ENCODE assay signal across 13 cellular contexts in the genomic region with DNA sequence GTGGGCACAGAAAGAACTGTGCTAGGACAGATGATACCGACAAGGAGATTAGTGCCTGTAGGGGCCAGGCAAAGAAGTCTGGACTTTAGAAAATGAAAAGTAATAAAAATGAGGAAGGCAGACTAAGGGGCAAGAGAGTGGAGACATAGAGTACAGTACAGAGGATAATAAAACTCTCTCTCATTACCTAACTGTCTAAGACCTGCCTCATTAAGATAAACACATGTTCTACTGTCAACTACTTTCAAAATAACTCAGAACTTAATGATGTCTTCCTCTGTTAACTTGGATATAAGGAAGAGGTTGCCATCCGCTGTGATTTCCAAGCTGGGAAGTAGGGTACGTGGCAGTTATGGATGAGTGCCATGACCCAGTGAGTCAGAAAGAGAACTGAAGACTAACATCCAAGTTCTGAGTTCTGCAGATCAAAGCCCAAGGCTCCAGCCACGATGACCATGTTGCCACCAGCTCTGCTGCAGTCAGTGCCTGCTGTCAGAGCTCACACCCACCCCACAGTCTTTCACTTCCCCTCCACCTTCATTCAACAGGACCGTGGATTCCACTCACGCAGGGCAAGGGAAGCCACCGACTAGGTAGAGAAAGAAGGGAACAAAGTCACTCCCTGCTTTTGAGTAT.
DNase-seq lines count a peak whose midpoint lies in the region; ATAC-seq and TF ChIP-seq lines count a peak whose summit lies in the region.
"Had no signal": no experiment of that assay in that cellular context is flagged by ENCODE, and none has a peak within 500 bp of the region (broad histone marks: within the 10 kb centered on the region; RNA-seq: fewer than 3 reads in every experiment).

No MANE protein-coding gene starts in this region.

- no peaks in the 10 kb centered on the region for H3K9me3 Mint-ChIP-seq in stimulated activated naive B cell treated with anti-CD40 and anti-IgM and Interleukin-4, amounts not matched to agents 10 μg/mL and 1 μg/mL and 100 μg/mL, for 72 hours
- H3K9me3 Mint-ChIP-seq: activated CD8-positive, alpha-beta T cell treated with anti-CD3 and anti-CD28 coated beads for 36 hours had no signal

- H3K27me3 ChIP-seq in vagina = no peaks in the 10 kb centered on the region
- H3K27me3 ChIP-seq: SJSA1 had no signal

- H3K4me1 Mint-ChIP-seq in stimulated activated naive B cell treated with anti-CD40 and anti-IgM and Interleukin-4, amounts not matched to agents 10 μg/mL and 1 μg/mL and 100 μg/mL, for 72 hours = peaks cover 15 to 22% of the 10 kb centered on the region in 2 donors

- no peak overlapping the region for H3K27ac Mint-ChIP-seq in stimulated activated naive B cell treated with anti-CD40 and anti-IgM and Interleukin-4, amounts not matched to agents 10 μg/mL and 1 μg/mL and 100 μg/mL, for 72 hours
- H3K27ac Mint-ChIP-seq: activated CD8-positive, alpha-beta T cell treated with anti-CD3 and anti-CD28 coated beads for 36 hours had no signal

- H3K4me3 Mint-ChIP-seq in stimulated activated naive B cell treated with anti-CD40 and anti-IgM and Interleukin-4, amounts not matched to agents 10 μg/mL and 1 μg/mL and 100 μg/mL, for 72 hours = peak overlapping the region in 1 of 2 donors; percentile 43
- H3K4me3 Mint-ChIP-seq: activated CD8-positive, alpha-beta T cell treated with anti-CD3 and anti-CD28 coated beads for 36 hours had no signal

- H3K27ac ChIP-seq in vagina = no peak overlapping the region
- H3K27ac ChIP-seq: 22Rv1, epithelial cell of prostate, SJSA1 had no signal

- DNase-seq in DMS 273 (lab: John Stamatoyannopoulos, UW; ENCODE audit: unreplicated experiment) (peak; percentile 12), DMS 273 treated with DMSO at 0.1 percent for 48 hours (lab: John Stamatoyannopoulos, UW) (no peak), dermis blood vessel endothelial cell (peak; percentile 7), amniotic stem cell (lab: John Stamatoyannopoulos, UW) (no peak), vagina (ENCODE audit: extremely low spot score in 2 of 2) (no peak), SHP77 treated with DMSO at 0.1 percent for 48 hours (lab: John Stamatoyannopoulos, UW) (no peak)
- peak; percentile 25 for DNase-seq in stimulated activated naive B cell treated with anti-CD40 and anti-IgM and Interleukin-4, amounts not matched to agents 10 μg/mL and 1 μg/mL and 100 μg/mL, for 72 hours
- DNase-seq: activated CD8-positive, alpha-beta T cell treated with anti-CD3 and anti-CD28 coated beads for 36 hours; NCI-H2171 had no signal

- H3K27me3 Mint-ChIP-seq in stimulated activated naive B cell treated with anti-CD40 and anti-IgM and Interleukin-4, amounts not matched to agents 10 μg/mL and 1 μg/mL and 100 μg/mL, for 72 hours = no peaks in the 10 kb centered on the region
- H3K27me3 Mint-ChIP-seq: activated CD8-positive, alpha-beta T cell treated with anti-CD3 and anti-CD28 coated beads for 36 hours had no signal

- peaks cover 0 to 8% of the 10 kb centered on the region in 2 donors for H3K36me3 ChIP-seq in vagina
- H3K36me3 ChIP-seq: SJSA1 had no signal

- H3K4me1 ChIP-seq in vagina = no peaks in the 10 kb centered on the region
- H3K4me1 ChIP-seq: SJSA1 had no signal

- peaks cover 2 to 37% of the 10 kb centered on the region in 2 donors for H3K36me3 Mint-ChIP-seq in stimulated activated naive B cell treated with anti-CD40 and anti-IgM and Interleukin-4, amounts not matched to agents 10 μg/mL and 1 μg/mL and 100 μg/mL, for 72 hours

- TF ChIP-seq POLR2A in vagina (IDR thresholded peaks at IDR 0.05) = no peak

- peak; percentile 88 for ATAC-seq in HG02884 (IDR thresholded peaks at IDR 0.05; ENCODE audit: unreplicated experiment)
- ATAC-seq in stimulated activated naive B cell treated with anti-CD40 and anti-IgM and Interleukin-4, amounts not matched to agents 10 μg/mL and 1 μg/mL and 100 μg/mL, for 72 hours (replicated peaks) = peak; percentile 98 to 100
- ATAC-seq: activated CD8-positive, alpha-beta T cell treated with anti-CD3 and anti-CD28 coated beads for 36 hours had no signal

- TF ChIP-seq CTCF in vagina (IDR thresholded peaks at IDR 0.05) = no peak

- H3K9me3 ChIP-seq in vagina = no peaks in the 10 kb centered on the region
- H3K9me3 ChIP-seq: SJSA1 had no signal

- no peak overlapping the region for H3K4me3 ChIP-seq in vagina
- H3K4me3 ChIP-seq: SJSA1 had no signal

- intact Hi-C loops in vagina (cut with DNase I) = no loop called here

Comparison
In these comparisons a context has a peak if more than half of its experiments do, and no peak if none do; other contexts are left out.
1. DNase-seq: peak in DMS 273 (single experiment), dermis blood vessel endothelial cell (single experiment) and stimulated activated naive B cell treated with anti-CD40 and anti-IgM and Interleukin-4, amounts not matched to agents 10 μg/mL and 1 μg/mL and 100 μg/mL, for 72 hours (single experiment); none in DMS 273 treated with DMSO at 0.1 percent for 48 hours (single experiment), amniotic stem cell (single experiment), vagina (0 of 2) and SHP77 treated with DMSO at 0.1 percent for 48 hours (single experiment).